1 cellular context compared by ENCODE assay signal in the genomic region with DNA sequence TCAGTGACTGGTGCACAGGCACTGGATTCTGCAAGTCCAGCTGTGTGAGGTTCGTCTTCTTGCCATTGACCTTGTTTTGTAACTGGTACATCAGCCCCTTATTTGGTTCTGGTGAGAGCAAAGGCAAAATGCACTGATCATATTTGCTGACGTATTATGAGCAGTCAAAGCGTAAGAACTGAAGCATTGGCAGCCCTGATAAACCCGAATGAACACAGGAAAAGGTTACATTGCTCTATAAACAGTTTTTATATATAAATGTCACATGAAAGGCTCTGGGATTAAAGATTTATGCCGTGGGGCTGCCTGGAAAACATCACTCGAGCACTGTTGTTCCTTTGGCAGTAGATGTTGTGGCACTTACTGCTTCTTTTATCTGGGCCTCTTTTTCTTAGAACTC.
A peak's percentile ranks its signal among the peaks of the same experiment; 100 is the strongest.
TF ChIP-seq lines count a peak whose summit lies in the region.

No MANE protein-coding gene starts in this region.

TF ChIP-seq in HEK293, 187 proteins besides CTCF, POLR2A, EP300 and RAD21 (continued from another document):
- TF ChIP-seq, protein P1, sequence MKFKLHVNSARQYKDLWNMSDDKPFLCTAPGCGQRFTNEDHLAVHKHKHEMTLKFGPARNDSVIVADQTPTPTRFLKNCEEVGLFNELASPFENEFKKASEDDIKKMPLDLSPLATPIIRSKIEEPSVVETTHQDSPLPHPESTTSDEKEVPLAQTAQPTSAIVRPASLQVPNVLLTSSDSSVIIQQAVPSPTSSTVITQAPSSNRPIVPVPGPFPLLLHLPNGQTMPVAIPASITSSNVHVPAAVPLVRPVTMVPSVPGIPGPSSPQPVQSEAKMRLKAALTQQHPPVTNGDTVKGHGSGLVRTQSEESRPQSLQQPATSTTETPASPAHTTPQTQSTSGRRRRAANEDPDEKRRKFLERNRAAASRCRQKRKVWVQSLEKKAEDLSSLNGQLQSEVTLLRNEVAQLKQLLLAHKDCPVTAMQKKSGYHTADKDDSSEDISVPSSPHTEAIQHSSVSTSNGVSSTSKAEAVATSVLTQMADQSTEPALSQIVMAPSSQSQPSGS (tag by site-specific recombination; IDR thresholded peaks at IDR 0.05; ENCODE audit: low read depth), result no peak
- TF ChIP-seq ZNF221 (tag by site-specific recombination; IDR thresholded peaks at IDR 0.05; ENCODE audit: borderline replicate concordance), result no peak
- no peak for TF ChIP-seq GLIS1 (tag by site-specific recombination; IDR thresholded peaks at IDR 0.05)
- TF ChIP-seq SCRT1 (tag by site-specific recombination; IDR thresholded peaks at IDR 0.05; ENCODE audit: borderline replicate concordance), result no peak
- TF ChIP-seq, protein P2, sequence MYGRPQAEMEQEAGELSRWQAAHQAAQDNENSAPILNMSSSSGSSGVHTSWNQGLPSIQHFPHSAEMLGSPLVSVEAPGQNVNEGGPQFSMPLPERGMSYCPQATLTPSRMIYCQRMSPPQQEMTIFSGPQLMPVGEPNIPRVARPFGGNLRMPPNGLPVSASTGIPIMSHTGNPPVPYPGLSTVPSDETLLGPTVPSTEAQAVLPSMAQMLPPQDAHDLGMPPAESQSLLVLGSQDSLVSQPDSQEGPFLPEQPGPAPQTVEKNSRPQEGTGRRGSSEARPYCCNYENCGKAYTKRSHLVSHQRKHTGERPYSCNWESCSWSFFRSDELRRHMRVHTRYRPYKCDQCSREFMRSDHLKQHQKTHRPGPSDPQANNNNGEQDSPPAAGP (tag by site-specific recombination; IDR thresholded peaks at IDR 0.05), result no peak
- TF ChIP-seq ZNF324 (tag by site-specific recombination; IDR thresholded peaks at IDR 0.05), result no peak
- no peak for TF ChIP-seq ZNF777 (tag by site-specific recombination; IDR thresholded peaks at IDR 0.05; ENCODE audit: borderline replicate concordance)
- TF ChIP-seq ZNF530 (tag by site-specific recombination; IDR thresholded peaks at IDR 0.05; ENCODE audit: low read depth), result no peak
- peak; percentile 96 for TF ChIP-seq FEZF1 (tag by site-specific recombination; IDR thresholded peaks at IDR 0.05)
- TF ChIP-seq ZNF560 (tag by site-specific recombination; IDR thresholded peaks at IDR 0.05; ENCODE audit: borderline replicate concordance), result no peak
- TF ChIP-seq ZNF140 (tag by site-specific recombination; IDR thresholded peaks at IDR 0.05), result no peak
- TF ChIP-seq ZNF274 (IDR thresholded peaks at IDR 0.05; ENCODE audit: low read length), result no peak
- TF ChIP-seq ZNF274 (tag by site-specific recombination; IDR thresholded peaks at IDR 0.05; ENCODE audit: borderline replicate concordance), result no peak
- TF ChIP-seq, protein P3, sequence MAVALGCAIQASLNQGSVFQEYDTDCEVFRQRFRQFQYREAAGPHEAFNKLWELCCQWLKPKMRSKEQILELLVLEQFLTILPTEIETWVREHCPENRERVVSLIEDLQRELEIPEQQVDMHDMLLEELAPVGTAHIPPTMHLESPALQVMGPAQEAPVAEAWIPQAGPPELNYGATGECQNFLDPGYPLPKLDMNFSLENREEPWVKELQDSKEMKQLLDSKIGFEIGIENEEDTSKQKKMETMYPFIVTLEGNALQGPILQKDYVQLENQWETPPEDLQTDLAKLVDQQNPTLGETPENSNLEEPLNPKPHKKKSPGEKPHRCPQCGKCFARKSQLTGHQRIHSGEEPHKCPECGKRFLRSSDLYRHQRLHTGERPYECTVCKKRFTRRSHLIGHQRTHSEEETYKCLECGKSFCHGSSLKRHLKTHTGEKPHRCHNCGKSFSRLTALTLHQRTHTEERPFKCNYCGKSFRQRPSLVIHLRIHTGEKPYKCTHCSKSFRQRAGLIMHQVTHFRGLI (tag by site-specific recombination; IDR thresholded peaks at IDR 0.05), result no peak
